6 cellular contexts compared by ENCODE assay signal in the genomic region with DNA sequence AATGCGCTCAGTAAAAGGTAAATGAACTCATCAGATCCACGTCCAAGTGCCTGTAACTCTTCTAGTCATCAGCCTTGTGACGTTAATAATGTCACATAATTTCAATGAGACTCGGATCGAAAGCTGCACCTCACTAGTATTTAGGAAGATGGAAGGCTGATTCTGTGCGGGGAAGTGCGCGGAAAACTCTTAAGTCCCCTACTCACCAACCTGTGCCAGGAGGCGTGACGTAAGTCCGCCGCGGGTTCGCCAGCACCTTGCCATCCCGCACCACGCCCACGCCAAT. TPM values are rescaled to one million over a fixed set of nuclear protein-coding genes. Genes with fewer than 3 reads are reported as not detected.
DNase-seq lines count a peak whose midpoint lies in the region; ATAC-seq lines count a peak whose summit lies in the region.

No MANE protein-coding gene starts in this region.

- peak overlapping the region; percentile 57 for H3K4me3 ChIP-seq in SJSA1
- peak overlapping the region; percentile 67 for H3K4me3 ChIP-seq in urinary bladder (ENCODE audit: low read depth, low read length)

- H3K4me1 ChIP-seq in SJSA1 (replicated peaks), result peaks cover 6% of the 10 kb centered on the region
- H3K4me1 ChIP-seq in urinary bladder (ENCODE audit: insufficient read depth), result peaks cover 2% of the 10 kb centered on the region

- H3K27me3 ChIP-seq in SJSA1 (replicated peaks), result no peaks in the 10 kb centered on the region

- under 1% methylated on average over 17 of the region's 17 CpGs for WGBS in urinary bladder

- ATAC-seq in GM19035 (IDR thresholded peaks at IDR 0.05; ENCODE audit: unreplicated experiment), result peak; percentile 48
- ATAC-seq in HG03139 (IDR thresholded peaks at IDR 0.05; ENCODE audit: unreplicated experiment), result peak; percentile 35
- peak; percentile 64 for ATAC-seq in left ventricle myocardium superior

- intact Hi-C loops in left ventricle myocardium superior (cut with micrococcal nuclease), result no loop called here

- DNase-seq in SJSA1 (ENCODE audit: low read depth in 1 of 2, low spot score in 2 of 2), result no peak
- DNase-seq in left ventricle myocardium superior, result no peak
- DNase-seq in DMS53 (lab: John Stamatoyannopoulos, UW), result no peak

- H3K36me3 ChIP-seq in SJSA1 (peaks cover 56% of the 10 kb centered on the region), urinary bladder (ENCODE audit: insufficient read depth) (peaks cover 2% of the 10 kb centered on the region)

- no peaks in the 10 kb centered on the region for H3K9me3 ChIP-seq in SJSA1 (replicated peaks)

- H3K27ac ChIP-seq in SJSA1 (peak overlapping the region; percentile 88), urinary bladder (ENCODE audit: low read depth) (peak overlapping the region; percentile 87)

RNA-seq across cellular contexts. Expression of a gene that starts 0.3 kb away (rescaled TPM):
- total RNA-seq in SJSA1 (2014; rRNA removed; shearing (Covaris generic)), result 27.3 and 64.2 TPM in 2 replicates
- total RNA-seq in left ventricle myocardium superior (15.3 TPM), urinary bladder (28.4 TPM)
- polyA plus RNA-seq in urinary bladder, result 41.1 TPM

RNA-seq across cellular contexts. Expression of a gene that starts 0.7 kb away (rescaled TPM):
- 43.8 and 60.4 TPM in 2 replicates for total RNA-seq in SJSA1 (2014; rRNA removed; shearing (Covaris generic))
- 68.2 TPM for total RNA-seq in left ventricle myocardium superior
- 21.2 TPM for total RNA-seq in urinary bladder
- polyA plus RNA-seq in urinary bladder, result 147 TPM

RNA-seq across cellular contexts. Expression of a gene that starts 6.9 kb away (rescaled TPM):
- total RNA-seq in SJSA1 (2014; rRNA removed; shearing (Covaris generic)), result 18.9 and 20.5 TPM in 2 replicates
- total RNA-seq in left ventricle myocardium superior (17.7 TPM), urinary bladder (11.9 TPM)
- 40.8 TPM for polyA plus RNA-seq in urinary bladder

RNA-seq across cellular contexts. Expression of a gene that starts 14.9 kb away (rescaled TPM):
- 27.3 and 34.8 TPM in 2 replicates for total RNA-seq in SJSA1 (2014; rRNA removed; shearing (Covaris generic))
- total RNA-seq in left ventricle myocardium superior (6.5 TPM), urinary bladder (12.5 TPM)
- polyA plus RNA-seq in urinary bladder, result 25.9 TPM

RNA-seq across cellular contexts. Expression of a gene that starts 18.3 kb away (rescaled TPM):
- not detected in 2 replicates for total RNA-seq in SJSA1 (2014; rRNA removed; shearing (Covaris generic))
- total RNA-seq in left ventricle myocardium superior (0.77 TPM), urinary bladder (0.69 TPM)
- polyA plus RNA-seq in urinary bladder, result 0.42 TPM
